ENCODE assay signal across 9 cellular contexts in genomic region chr4:100879471-100879870, GRCh38.
"Had no signal": no experiment of that assay in that cellular context is flagged by ENCODE, and none has a peak within 500 bp of the region (broad histone marks: within the 10 kb centered on the region; RNA-seq: fewer than 3 reads in every experiment).

No MANE protein-coding gene starts in this region.

- H3K27ac Mint-ChIP-seq: H9, IgD-negative memory B cell had no signal

- FAIRE-seq: H1, H54, HepG2 had no signal

- H2AFZ ChIP-seq: GM23248 had no signal

- H3K27me3 Mint-ChIP-seq: IgD-negative memory B cell had no signal

- ATAC-seq: HepG2 had no signal

- DNase-seq: GM23248, H9, HCEC 1CT, KBM-7 had no signal

- H3K4me3 Mint-ChIP-seq: H9, IgD-negative memory B cell had no signal

- H3K4me3 ChIP-seq: GM23248 had no signal

- H3K4me1 Mint-ChIP-seq: IgD-negative memory B cell had no signal

- H3K27ac ChIP-seq: GM23248, HL-60 had no signal

- H3K9me3 Mint-ChIP-seq: H9, IgD-negative memory B cell had no signal
